ENCODE assay signal across 23 cellular contexts in genomic region chr1:180380259-180381183, GRCh38.
"Had no signal": no experiment of that assay in that cellular context is flagged by ENCODE, and none has a peak within 500 bp of the region (broad histone marks: within the 10 kb centered on the region; RNA-seq: fewer than 3 reads in every experiment).

No MANE protein-coding gene starts in this region.

- H3K27ac ChIP-seq: lower lobe of right lung, SJCRH30, thoracic aorta, upper lobe of left lung, WERI-Rb-1 had no signal

- H3K27ac Mint-ChIP-seq: stimulated activated effector memory CD8-positive, alpha-beta T cell treated with anti-CD3 and anti-CD28 coated beads, Interleukin-12 subunit alpha, Interleukin-12 subunit beta, amount 100 ng/mL, for 72 hours; T-cell; T-helper 2 cell treated with Interferon-gamma antibody and Interleukin-4, amounts not matched to agents 5 μg/mL and 100 μg/mL, for 36 hours had no signal

- H3K4me1 ChIP-seq: lower lobe of right lung, SJCRH30, upper lobe of left lung had no signal

- H3K27me3 ChIP-seq: SJCRH30, upper lobe of left lung had no signal

- H3K27me3 Mint-ChIP-seq: naive thymus-derived CD4-positive, alpha-beta T cell; T-cell had no signal

- DNase-seq: activated CD4-positive, alpha-beta T cell treated with anti-CD3 and anti-CD28 coated beads for 4 hours; activated naive CD4-positive, alpha-beta T cell; central memory CD4-positive, alpha-beta T cell; effector memory CD4-positive, alpha-beta T cell; foreskin melanocyte; immature natural killer cell; lower lobe of right lung; naive thymus-derived CD4-positive, alpha-beta T cell; occipital lobe; SJCRH30; small intestine; stimulated activated CD4-positive, alpha-beta T cell treated with anti-CD3 and anti-CD28 coated beads, Interleukin-2, amount 100 ng/mL, for 24 hours; T-cell; upper lobe of left lung; WERI-Rb-1 had no signal

- ATAC-seq: esophagus mucosa; left lobe of liver; lower lobe of right lung; naive thymus-derived CD4-positive, alpha-beta T cell; sciatic nerve; stimulated activated effector memory CD8-positive, alpha-beta T cell treated with anti-CD3 and anti-CD28 coated beads, Interleukin-12 subunit alpha, Interleukin-12 subunit beta, amount 100 ng/mL, for 72 hours; T-cell had no signal

- H3K36me3 ChIP-seq: lower lobe of right lung, thoracic aorta, upper lobe of left lung had no signal

- FAIRE-seq: endothelial cell of umbilical vein, small intestine had no signal

- H3K4me3 Mint-ChIP-seq: immature natural killer cell; neural crest cell; stimulated activated effector memory CD8-positive, alpha-beta T cell treated with anti-CD3 and anti-CD28 coated beads, Interleukin-12 subunit alpha, Interleukin-12 subunit beta, amount 100 ng/mL, for 72 hours; T-cell; T-helper 2 cell treated with Interferon-gamma antibody and Interleukin-4, amounts not matched to agents 5 μg/mL and 100 μg/mL, for 36 hours had no signal

- H3K4me3 ChIP-seq: lower lobe of right lung, SJCRH30, thoracic aorta, upper lobe of left lung had no signal

- H3K4me1 Mint-ChIP-seq: neural crest cell had no signal
